ENCODE assay signal across 15 cellular contexts in genomic region chr18:12426924-12427323, GRCh38. TPM values are rescaled to one million over a fixed set of nuclear protein-coding genes. Genes with fewer than 3 reads are reported as not detected.
DNase-seq lines count a peak whose midpoint lies in the region; ATAC-seq and TF ChIP-seq lines count a peak whose summit lies in the region.
"Had no signal": no experiment of that assay in that cellular context is flagged by ENCODE, and none has a peak within 500 bp of the region (broad histone marks: within the 10 kb centered on the region; RNA-seq: fewer than 3 reads in every experiment).

No MANE protein-coding gene starts in this region.

- intact Hi-C loops in activated CD8-positive, alpha-beta T cell treated with anti-CD3 and anti-CD28 coated beads for 36 hours (cut with micrococcal nuclease): no loop called here

- no peak for TF ChIP-seq CTCF in activated CD8-positive, alpha-beta T cell treated with anti-CD3 and anti-CD28 coated beads for 36 hours (IDR thresholded peaks at IDR 0.05)
- TF ChIP-seq CTCF in neural crest cell (conservative IDR thresholded peaks at IDR 0.05): no peak

- no peaks in the 10 kb centered on the region for H3K4me1 Mint-ChIP-seq in activated CD8-positive, alpha-beta T cell treated with anti-CD3 and anti-CD28 coated beads for 36 hours (ENCODE audit: low read depth)
- peaks cover 5% of the 10 kb centered on the region for H3K4me1 Mint-ChIP-seq in activated CD8-positive, alpha-beta T cell treated with anti-CD3 and anti-CD28 coated beads, Interleukin-2, amount 10 ng/mL, durations not matched to agents 7 days and 5 days (ENCODE audit: low read depth)
- peaks cover 7% of the 10 kb centered on the region for H3K4me1 Mint-ChIP-seq in activated naive CD8-positive, alpha-beta T cell treated with anti-CD3 and anti-CD28 coated beads, Interleukin-2, amount 50 U/mL, for 24 hours
- H3K4me1 Mint-ChIP-seq in activated naive CD8-positive, alpha-beta T cell treated with anti-CD3 and anti-CD28 coated beads for 36 hours: peaks cover 2% of the 10 kb centered on the region
- no peaks in the 10 kb centered on the region for H3K4me1 Mint-ChIP-seq in neural crest cell
- H3K4me1 Mint-ChIP-seq: B cell; CD4-positive, CD25-positive, alpha-beta regulatory T cell had no signal

- CTCF ChIA-PET in activated CD8-positive, alpha-beta T cell treated with anti-CD3 and anti-CD28 coated beads for 36 hours (lab: Charles Lee): no interaction called here
- CTCF ChIA-PET in activated CD8-positive, alpha-beta T cell treated with anti-CD3 and anti-CD28 coated beads, Interleukin-2, amount 10 ng/mL, durations not matched to agents 7 days and 5 days (lab: Charles Lee): no interaction called here

- POLR2A ChIA-PET in activated CD8-positive, alpha-beta T cell treated with anti-CD3 and anti-CD28 coated beads for 36 hours (lab: Charles Lee): no interaction called here
- POLR2A ChIA-PET in activated CD8-positive, alpha-beta T cell treated with anti-CD3 and anti-CD28 coated beads, Interleukin-2, amount 10 ng/mL, durations not matched to agents 7 days and 5 days (lab: Charles Lee): interaction anchor here (0.6 to 1.1 kb wide), 2 partner anchors 19 to 581 kb away, joined by 3 read pairs; partner anchors contain the start of gene PRELID3A

- H3K27me3 Mint-ChIP-seq in activated CD8-positive, alpha-beta T cell treated with anti-CD3 and anti-CD28 coated beads for 36 hours: no peaks in the 10 kb centered on the region
- H3K27me3 Mint-ChIP-seq in activated CD8-positive, alpha-beta T cell treated with anti-CD3 and anti-CD28 coated beads, Interleukin-2, amount 10 ng/mL, durations not matched to agents 7 days and 5 days (ENCODE audit: low read depth): no peaks in the 10 kb centered on the region
- no peaks in the 10 kb centered on the region for H3K27me3 Mint-ChIP-seq in activated naive CD8-positive, alpha-beta T cell treated with anti-CD3 and anti-CD28 coated beads, Interleukin-2, amount 50 U/mL, for 24 hours
- no peaks in the 10 kb centered on the region for H3K27me3 Mint-ChIP-seq in activated naive CD8-positive, alpha-beta T cell treated with anti-CD3 and anti-CD28 coated beads for 36 hours
- no peaks in the 10 kb centered on the region for H3K27me3 Mint-ChIP-seq in neural crest cell (ENCODE audit: low read depth)
- H3K27me3 Mint-ChIP-seq: B cell had no signal

- no peaks in the 10 kb centered on the region for H3K9me3 Mint-ChIP-seq in activated CD8-positive, alpha-beta T cell treated with anti-CD3 and anti-CD28 coated beads for 36 hours
- H3K9me3 Mint-ChIP-seq in activated CD8-positive, alpha-beta T cell treated with anti-CD3 and anti-CD28 coated beads, Interleukin-2, amount 10 ng/mL, durations not matched to agents 7 days and 5 days (ENCODE audit: insufficient read depth): no peaks in the 10 kb centered on the region
- no peaks in the 10 kb centered on the region for H3K9me3 Mint-ChIP-seq in activated naive CD8-positive, alpha-beta T cell treated with anti-CD3 and anti-CD28 coated beads, Interleukin-2, amount 50 U/mL, for 24 hours
- no peaks in the 10 kb centered on the region for H3K9me3 Mint-ChIP-seq in activated naive CD8-positive, alpha-beta T cell treated with anti-CD3 and anti-CD28 coated beads for 36 hours
- no peaks in the 10 kb centered on the region for H3K9me3 Mint-ChIP-seq in neural crest cell
- H3K9me3 Mint-ChIP-seq: CD4-positive, CD25-positive, alpha-beta regulatory T cell; CD8-positive, alpha-beta T cell had no signal

- no peak for DNase-seq in activated CD8-positive, alpha-beta T cell treated with anti-CD3 and anti-CD28 coated beads for 36 hours
- DNase-seq in activated CD8-positive, alpha-beta T cell treated with anti-CD3 and anti-CD28 coated beads, Interleukin-2, amount 10 ng/mL, durations not matched to agents 7 days and 5 days: no peak
- no peak for DNase-seq in activated naive CD8-positive, alpha-beta T cell treated with anti-CD3 and anti-CD28 coated beads, Interleukin-2, amount 50 U/mL, for 24 hours
- no peak for DNase-seq in activated naive CD8-positive, alpha-beta T cell treated with anti-CD3 and anti-CD28 coated beads for 36 hours
- DNase-seq in HT1080 (ENCODE audit: low read depth) (peak; percentile 20), neural crest cell (ENCODE audit: low read depth, low spot score) (no peak), foreskin melanocyte (no peak)
- no peak for DNase-seq in activated CD8-positive, alpha-beta memory T cell treated with anti-CD3 and anti-CD28 coated beads for 24 hours
- DNase-seq: Caco-2; CD4-positive, CD25-positive, alpha-beta regulatory T cell; CD8-positive, alpha-beta T cell; DMS153; DND-41; GOT3 had no signal

- H3K27ac Mint-ChIP-seq in activated CD8-positive, alpha-beta T cell treated with anti-CD3 and anti-CD28 coated beads for 36 hours: no peak overlapping the region
- no peak overlapping the region for H3K27ac Mint-ChIP-seq in activated CD8-positive, alpha-beta T cell treated with anti-CD3 and anti-CD28 coated beads, Interleukin-2, amount 10 ng/mL, durations not matched to agents 7 days and 5 days
- H3K27ac Mint-ChIP-seq in activated naive CD8-positive, alpha-beta T cell treated with anti-CD3 and anti-CD28 coated beads, Interleukin-2, amount 50 U/mL, for 24 hours: no peak overlapping the region
- H3K27ac Mint-ChIP-seq in activated naive CD8-positive, alpha-beta T cell treated with anti-CD3 and anti-CD28 coated beads for 36 hours: no peak overlapping the region
- peak overlapping the region; percentile 75 for H3K27ac Mint-ChIP-seq in neural crest cell (ENCODE audit: unreplicated experiment)
- H3K27ac Mint-ChIP-seq: B cell; CD4-positive, CD25-positive, alpha-beta regulatory T cell; CD8-positive, alpha-beta T cell had no signal

- peak; percentile 62 for ATAC-seq in activated CD8-positive, alpha-beta T cell treated with anti-CD3 and anti-CD28 coated beads for 36 hours
- no peak for ATAC-seq in activated CD8-positive, alpha-beta T cell treated with anti-CD3 and anti-CD28 coated beads, Interleukin-2, amount 10 ng/mL, durations not matched to agents 7 days and 5 days
- ATAC-seq in activated naive CD8-positive, alpha-beta T cell treated with anti-CD3 and anti-CD28 coated beads, Interleukin-2, amount 50 U/mL, for 24 hours: peak; percentile 57
- ATAC-seq: CD8-positive, alpha-beta T cell had no signal

- H3K36me3 Mint-ChIP-seq in activated CD8-positive, alpha-beta T cell treated with anti-CD3 and anti-CD28 coated beads for 36 hours (ENCODE audit: low read depth): peaks cover 3% of the 10 kb centered on the region
- H3K36me3 Mint-ChIP-seq in activated CD8-positive, alpha-beta T cell treated with anti-CD3 and anti-CD28 coated beads, Interleukin-2, amount 10 ng/mL, durations not matched to agents 7 days and 5 days (ENCODE audit: low read depth): peaks cover 5% of the 10 kb centered on the region
- peaks cover 3% of the 10 kb centered on the region for H3K36me3 Mint-ChIP-seq in activated naive CD8-positive, alpha-beta T cell treated with anti-CD3 and anti-CD28 coated beads, Interleukin-2, amount 50 U/mL, for 24 hours (ENCODE audit: low read depth)
- H3K36me3 Mint-ChIP-seq in activated naive CD8-positive, alpha-beta T cell treated with anti-CD3 and anti-CD28 coated beads for 36 hours: peaks cover 17% of the 10 kb centered on the region
- H3K36me3 Mint-ChIP-seq in neural crest cell (ENCODE audit: low read depth): peaks cover 3% of the 10 kb centered on the region
- H3K36me3 Mint-ChIP-seq: CD4-positive, CD25-positive, alpha-beta regulatory T cell; CD8-positive, alpha-beta T cell had no signal

- no peak overlapping the region for H3K4me3 Mint-ChIP-seq in activated CD8-positive, alpha-beta T cell treated with anti-CD3 and anti-CD28 coated beads for 36 hours
- H3K4me3 Mint-ChIP-seq in activated CD8-positive, alpha-beta T cell treated with anti-CD3 and anti-CD28 coated beads, Interleukin-2, amount 10 ng/mL, durations not matched to agents 7 days and 5 days: no peak overlapping the region
- no peak overlapping the region for H3K4me3 Mint-ChIP-seq in activated naive CD8-positive, alpha-beta T cell treated with anti-CD3 and anti-CD28 coated beads, Interleukin-2, amount 50 U/mL, for 24 hours
- no peak overlapping the region for H3K4me3 Mint-ChIP-seq in activated naive CD8-positive, alpha-beta T cell treated with anti-CD3 and anti-CD28 coated beads for 36 hours
- H3K4me3 Mint-ChIP-seq in neural crest cell: no peak overlapping the region
- H3K4me3 Mint-ChIP-seq: B cell; CD4-positive, CD25-positive, alpha-beta regulatory T cell; CD8-positive, alpha-beta T cell had no signal

RNA-seq across cellular contexts. Expression of gene PRELID3A, which starts 19.2 kb away (rescaled TPM):
- 1 to 10 TPM; 6.3 to 6.5 TPM for total RNA-seq in activated CD8-positive, alpha-beta T cell treated with anti-CD3 and anti-CD28 coated beads for 36 hours
- 1 to 10 TPM; 4.8 to 6.1 TPM for total RNA-seq in activated CD8-positive, alpha-beta T cell treated with anti-CD3 and anti-CD28 coated beads, Interleukin-2, amount 10 ng/mL, durations not matched to agents 7 days and 5 days
- 1 to 10 TPM; 7.4 to 8.2 TPM for total RNA-seq in activated naive CD8-positive, alpha-beta T cell treated with anti-CD3 and anti-CD28 coated beads for 36 hours
- 1.2 and 2.1 TPM in 2 replicates for total RNA-seq in HT1080 (2014; rRNA removed; shearing (Covaris generic))
- polyA plus RNA-seq in HT1080 (2015; cell fraction: cytosol; rRNA removed): 1.6 TPM in 2 replicates
- 4.2 and 8.2 TPM in 2 replicates for polyA plus RNA-seq in HT1080 (2015; cell fraction: nucleus; rRNA removed)
- total RNA-seq in neural crest cell: 21.6 and 32.5 TPM in 2 replicates
- total RNA-seq: CD4-positive, CD25-positive, alpha-beta regulatory T cell had no signal

RNA-seq across cellular contexts. Expression of gene AFG3L2, which starts 49.9 kb away (rescaled TPM):
- total RNA-seq in activated CD8-positive, alpha-beta T cell treated with anti-CD3 and anti-CD28 coated beads for 36 hours: 10 to 100 TPM; 60.6 to 64.0 TPM
- total RNA-seq in activated CD8-positive, alpha-beta T cell treated with anti-CD3 and anti-CD28 coated beads, Interleukin-2, amount 10 ng/mL, durations not matched to agents 7 days and 5 days: 10 to 100 TPM; 40.6 to 44.3 TPM
- 10 to 100 TPM; 80.4 to 80.7 TPM for total RNA-seq in activated naive CD8-positive, alpha-beta T cell treated with anti-CD3 and anti-CD28 coated beads for 36 hours
- total RNA-seq in HT1080 (2014; rRNA removed; shearing (Covaris generic)): 71.5 and 75.6 TPM in 2 replicates
- polyA plus RNA-seq in HT1080 (2015; cell fraction: cytosol; rRNA removed): 45.8 and 54.4 TPM in 2 replicates
- 53.6 and 57.5 TPM in 2 replicates for polyA plus RNA-seq in HT1080 (2015; cell fraction: nucleus; rRNA removed)
- 55.3 and 56.4 TPM in 2 replicates for total RNA-seq in neural crest cell
